ENCODE assay signal across 1 cellular context in the genomic region with DNA sequence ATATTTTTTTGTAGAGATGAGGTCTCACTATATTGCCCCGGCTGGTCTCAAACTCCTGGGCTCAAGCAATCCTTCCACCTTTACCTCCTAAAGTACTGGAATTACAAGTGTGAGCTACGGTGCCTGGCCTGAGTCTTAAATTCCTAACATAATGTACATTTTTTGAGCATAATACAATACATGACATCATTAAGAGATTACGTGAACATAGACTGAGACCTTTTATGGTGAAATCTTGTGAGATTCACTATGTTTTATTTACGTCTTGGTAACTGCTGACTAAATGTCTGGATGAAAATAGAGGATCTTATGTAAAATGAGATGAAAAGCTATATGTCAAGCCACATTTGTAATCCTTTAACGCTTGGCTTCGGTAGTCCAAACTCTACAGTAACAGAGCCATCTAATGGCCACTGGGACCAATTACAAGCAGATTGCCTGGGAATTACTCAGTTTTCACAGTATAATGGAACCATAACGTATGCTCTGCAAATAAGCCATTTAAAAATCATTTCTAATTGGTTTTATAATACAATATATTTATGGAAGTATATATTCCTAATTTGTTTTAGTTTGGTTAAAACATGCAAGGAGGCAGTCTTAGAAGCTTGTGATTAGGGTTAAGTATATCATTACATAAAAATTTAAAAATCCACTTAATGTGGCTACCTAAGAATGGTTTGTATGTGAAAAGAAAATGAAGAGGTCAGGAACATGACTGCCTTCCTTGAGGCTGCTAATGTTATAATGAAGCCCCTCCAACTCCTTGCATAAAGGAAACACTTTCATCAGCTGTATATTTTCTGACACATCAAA.
TF ChIP-seq lines count a peak whose summit lies in the region.

No MANE protein-coding gene starts in this region.

TF ChIP-seq in H1, 55 proteins besides CTCF, POLR2A, EP300 and RAD21:
- no peak for TF ChIP-seq GTF2F1 (IDR thresholded peaks at IDR 0.05; ENCODE audit: borderline replicate concordance, low read depth, low read length)
- no peak for TF ChIP-seq SP2 (IDR thresholded peaks at IDR 0.05; ENCODE audit: low read length)
- TF ChIP-seq, protein P1, sequence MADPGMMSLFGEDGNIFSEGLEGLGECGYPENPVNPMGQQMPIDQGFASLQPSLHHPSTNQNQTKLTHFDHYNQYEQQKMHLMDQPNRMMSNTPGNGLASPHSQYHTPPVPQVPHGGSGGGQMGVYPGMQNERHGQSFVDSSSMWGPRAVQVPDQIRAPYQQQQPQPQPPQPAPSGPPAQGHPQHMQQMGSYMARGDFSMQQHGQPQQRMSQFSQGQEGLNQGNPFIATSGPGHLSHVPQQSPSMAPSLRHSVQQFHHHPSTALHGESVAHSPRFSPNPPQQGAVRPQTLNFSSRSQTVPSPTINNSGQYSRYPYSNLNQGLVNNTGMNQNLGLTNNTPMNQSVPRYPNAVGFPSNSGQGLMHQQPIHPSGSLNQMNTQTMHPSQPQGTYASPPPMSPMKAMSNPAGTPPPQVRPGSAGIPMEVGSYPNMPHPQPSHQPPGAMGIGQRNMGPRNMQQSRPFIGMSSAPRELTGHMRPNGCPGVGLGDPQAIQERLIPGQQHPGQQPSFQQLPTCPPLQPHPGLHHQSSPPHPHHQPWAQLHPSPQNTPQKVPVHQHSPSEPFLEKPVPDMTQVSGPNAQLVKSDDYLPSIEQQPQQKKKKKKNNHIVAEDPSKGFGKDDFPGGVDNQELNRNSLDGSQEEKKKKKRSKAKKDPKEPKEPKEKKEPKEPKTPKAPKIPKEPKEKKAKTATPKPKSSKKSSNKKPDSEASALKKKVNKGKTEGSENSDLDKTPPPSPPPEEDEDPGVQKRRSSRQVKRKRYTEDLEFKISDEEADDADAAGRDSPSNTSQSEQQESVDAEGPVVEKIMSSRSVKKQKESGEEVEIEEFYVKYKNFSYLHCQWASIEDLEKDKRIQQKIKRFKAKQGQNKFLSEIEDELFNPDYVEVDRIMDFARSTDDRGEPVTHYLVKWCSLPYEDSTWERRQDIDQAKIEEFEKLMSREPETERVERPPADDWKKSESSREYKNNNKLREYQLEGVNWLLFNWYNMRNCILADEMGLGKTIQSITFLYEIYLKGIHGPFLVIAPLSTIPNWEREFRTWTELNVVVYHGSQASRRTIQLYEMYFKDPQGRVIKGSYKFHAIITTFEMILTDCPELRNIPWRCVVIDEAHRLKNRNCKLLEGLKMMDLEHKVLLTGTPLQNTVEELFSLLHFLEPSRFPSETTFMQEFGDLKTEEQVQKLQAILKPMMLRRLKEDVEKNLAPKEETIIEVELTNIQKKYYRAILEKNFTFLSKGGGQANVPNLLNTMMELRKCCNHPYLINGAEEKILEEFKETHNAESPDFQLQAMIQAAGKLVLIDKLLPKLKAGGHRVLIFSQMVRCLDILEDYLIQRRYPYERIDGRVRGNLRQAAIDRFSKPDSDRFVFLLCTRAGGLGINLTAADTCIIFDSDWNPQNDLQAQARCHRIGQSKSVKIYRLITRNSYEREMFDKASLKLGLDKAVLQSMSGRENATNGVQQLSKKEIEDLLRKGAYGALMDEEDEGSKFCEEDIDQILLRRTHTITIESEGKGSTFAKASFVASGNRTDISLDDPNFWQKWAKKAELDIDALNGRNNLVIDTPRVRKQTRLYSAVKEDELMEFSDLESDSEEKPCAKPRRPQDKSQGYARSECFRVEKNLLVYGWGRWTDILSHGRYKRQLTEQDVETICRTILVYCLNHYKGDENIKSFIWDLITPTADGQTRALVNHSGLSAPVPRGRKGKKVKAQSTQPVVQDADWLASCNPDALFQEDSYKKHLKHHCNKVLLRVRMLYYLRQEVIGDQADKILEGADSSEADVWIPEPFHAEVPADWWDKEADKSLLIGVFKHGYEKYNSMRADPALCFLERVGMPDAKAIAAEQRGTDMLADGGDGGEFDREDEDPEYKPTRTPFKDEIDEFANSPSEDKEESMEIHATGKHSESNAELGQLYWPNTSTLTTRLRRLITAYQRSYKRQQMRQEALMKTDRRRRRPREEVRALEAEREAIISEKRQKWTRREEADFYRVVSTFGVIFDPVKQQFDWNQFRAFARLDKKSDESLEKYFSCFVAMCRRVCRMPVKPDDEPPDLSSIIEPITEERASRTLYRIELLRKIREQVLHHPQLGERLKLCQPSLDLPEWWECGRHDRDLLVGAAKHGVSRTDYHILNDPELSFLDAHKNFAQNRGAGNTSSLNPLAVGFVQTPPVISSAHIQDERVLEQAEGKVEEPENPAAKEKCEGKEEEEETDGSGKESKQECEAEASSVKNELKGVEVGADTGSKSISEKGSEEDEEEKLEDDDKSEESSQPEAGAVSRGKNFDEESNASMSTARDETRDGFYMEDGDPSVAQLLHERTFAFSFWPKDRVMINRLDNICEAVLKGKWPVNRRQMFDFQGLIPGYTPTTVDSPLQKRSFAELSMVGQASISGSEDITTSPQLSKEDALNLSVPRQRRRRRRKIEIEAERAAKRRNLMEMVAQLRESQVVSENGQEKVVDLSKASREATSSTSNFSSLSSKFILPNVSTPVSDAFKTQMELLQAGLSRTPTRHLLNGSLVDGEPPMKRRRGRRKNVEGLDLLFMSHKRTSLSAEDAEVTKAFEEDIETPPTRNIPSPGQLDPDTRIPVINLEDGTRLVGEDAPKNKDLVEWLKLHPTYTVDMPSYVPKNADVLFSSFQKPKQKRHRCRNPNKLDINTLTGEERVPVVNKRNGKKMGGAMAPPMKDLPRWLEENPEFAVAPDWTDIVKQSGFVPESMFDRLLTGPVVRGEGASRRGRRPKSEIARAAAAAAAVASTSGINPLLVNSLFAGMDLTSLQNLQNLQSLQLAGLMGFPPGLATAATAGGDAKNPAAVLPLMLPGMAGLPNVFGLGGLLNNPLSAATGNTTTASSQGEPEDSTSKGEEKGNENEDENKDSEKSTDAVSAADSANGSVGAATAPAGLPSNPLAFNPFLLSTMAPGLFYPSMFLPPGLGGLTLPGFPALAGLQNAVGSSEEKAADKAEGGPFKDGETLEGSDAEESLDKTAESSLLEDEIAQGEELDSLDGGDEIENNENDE (IDR thresholded peaks at IDR 0.05; ENCODE audit: insufficient replicate concordance, low read length) = no peak
- TF ChIP-seq EZH2 (IDR thresholded peaks at IDR 0.05; ENCODE audit: low read depth, low read length, severe bottlenecking) = no peak
- no peak for TF ChIP-seq CBX5 (IDR thresholded peaks at IDR 0.05; ENCODE audit: low read depth, low read length)
- no peak for TF ChIP-seq TEAD4 (IDR thresholded peaks at IDR 0.05; ENCODE audit: low read depth, low read length)
- TF ChIP-seq FOSL1 (IDR thresholded peaks at IDR 0.05; ENCODE audit: insufficient read depth, low read depth, low read length) = no peak
- no peak for TF ChIP-seq ASH2L (IDR thresholded peaks at IDR 0.05; ENCODE audit: low read length)
- TF ChIP-seq ZNF274 (IDR thresholded peaks at IDR 0.05; ENCODE audit: borderline replicate concordance, extremely low read depth, low read length) = no peak
- TF ChIP-seq YY1 (IDR thresholded peaks at IDR 0.05; ENCODE audit: low read depth, low read length) = no peak
- no peak for TF ChIP-seq CHD1 (IDR thresholded peaks at IDR 0.05; ENCODE audit: low read depth, low read length)
- no peak for TF ChIP-seq SIX5 (IDR thresholded peaks at IDR 0.05; ENCODE audit: low read depth, low read length)
- no peak for TF ChIP-seq HDAC6 (IDR thresholded peaks at IDR 0.05; ENCODE audit: low read depth, low read length)
- TF ChIP-seq CTBP2 (IDR thresholded peaks at IDR 0.05; ENCODE audit: borderline replicate concordance, insufficient read depth, insufficient read length, low read length) = no peak
- no peak for TF ChIP-seq NANOG (IDR thresholded peaks at IDR 0.05; ENCODE audit: insufficient read depth, low read depth, low read length, poor library complexity, severe bottlenecking)
- TF ChIP-seq JUN (IDR thresholded peaks at IDR 0.05; ENCODE audit: low read depth, low read length) = no peak
